Comparison of ENCODE assay signal across 1 cellular context in genomic region chr2:237927135-237927534, GRCh38.
TF ChIP-seq lines count a peak whose summit lies in the region.

No MANE protein-coding gene starts in this region.

TF ChIP-seq in SK-N-SH, 30 proteins besides CTCF, POLR2A, EP300 and RAD21 (continued from another document):
- no peak for TF ChIP-seq SMC3 (IDR thresholded peaks at IDR 0.05; ENCODE audit: low read depth, low read length)
